23 cellular contexts compared by ENCODE assay signal in genomic region chr18:58255701-58256311, GRCh38.
A peak's percentile ranks its signal among the peaks of the same experiment; 100 is the strongest.
DNase-seq lines count a peak whose midpoint lies in the region; ATAC-seq, FAIRE-seq and TF ChIP-seq lines count a peak whose summit lies in the region.
"Had no signal": no experiment of that assay in that cellular context is flagged by ENCODE, and none has a peak within 500 bp of the region (broad histone marks: within the 10 kb centered on the region; RNA-seq: fewer than 3 reads in every experiment).

No MANE protein-coding gene starts in this region.

- H2AFZ ChIP-seq in GM23338 = no peak overlapping the region
- H2AFZ ChIP-seq: hepatocyte had no signal

- DNase-seq in GM23338 (ENCODE audit: low spot score) = no peak
- DNase-seq in body of pancreas = no peak
- no peak for DNase-seq in left colon
- DNase-seq in DMS 273 treated with DMSO at 0.1 percent for 48 hours (lab: John Stamatoyannopoulos, UW) = no peak
- DNase-seq in RCC 7860 (ENCODE audit: low spot score) = no peak
- DNase-seq in NCI-H345 treated with DMSO at 0.1 percent for 48 hours (lab: John Stamatoyannopoulos, UW; ENCODE audit: unreplicated experiment) = no peak
- DNase-seq: activated CD4-positive, alpha-beta T cell treated with anti-CD3 and anti-CD28 coated beads, Interleukin-2, amount 10 ng/mL, durations not matched to agents 24 days and 14 days; activated effector memory CD4-positive, alpha-beta T cell treated with Interleukin-2 at 50 U/mL for 16 hours; BE2C; COR-L47; dermis blood vessel endothelial cell; DND-41; NCI-H526; spleen; T-cell; uterus had no signal

- H3K36me3 ChIP-seq in GM23338 (ENCODE audit: insufficient read depth) = no peaks in the 10 kb centered on the region
- no peaks in the 10 kb centered on the region for H3K36me3 ChIP-seq in body of pancreas (replicated peaks in 1 of 2; ENCODE audit: insufficient read depth in 1 of 2, low read depth in 2 of 2)
- no peaks in the 10 kb centered on the region for H3K36me3 ChIP-seq in rectal smooth muscle tissue (ENCODE audit: control insufficient read depth, insufficient read depth, low read length)
- H3K36me3 ChIP-seq: BE2C, uterus had no signal

- no peaks in the 10 kb centered on the region for H3K9me3 Mint-ChIP-seq in GM23338
- H3K9me3 Mint-ChIP-seq: activated CD4-positive, alpha-beta T cell treated with anti-CD3 and anti-CD28 coated beads, Interleukin-2, amount 10 ng/mL, durations not matched to agents 24 days and 14 days; T-cell had no signal

- peaks cover 7% of the 10 kb centered on the region for H3K27me3 Mint-ChIP-seq in GM23338 (ENCODE audit: insufficient read depth, low read depth, poor library complexity)
- H3K27me3 Mint-ChIP-seq: naive thymus-derived CD8-positive, alpha-beta T cell had no signal

- peaks cover 52% of the 10 kb centered on the region for H3K4me1 ChIP-seq in GM23338 (ENCODE audit: insufficient read depth)
- peaks cover 24% of the 10 kb centered on the region for H3K4me1 ChIP-seq in body of pancreas
- H3K4me1 ChIP-seq in rectal smooth muscle tissue (ENCODE audit: control insufficient read depth, insufficient read depth, low read length) = peaks cover 10% of the 10 kb centered on the region
- H3K4me1 ChIP-seq: BE2C, spleen, uterus had no signal

- H3K27ac ChIP-seq in GM23338 (ENCODE audit: low read depth) (peak overlapping the region; percentile 76), body of pancreas (peak overlapping the region; percentile 46 to 76 (median 73)), rectal smooth muscle tissue (ENCODE audit: low read depth, low read length) (peak overlapping the region; percentile 38)
- H3K27ac ChIP-seq: A549, spleen, uterus had no signal

- intact Hi-C loops in body of pancreas (cut with DNase I) (no loop called here), left colon (cut with DNase I, micrococcal nuclease) (no loop called here)

- no peak for FAIRE-seq in RCC 7860 (lab: Jason Lieb, UNC)
- FAIRE-seq: A549, endothelial cell of umbilical vein, GM12892 had no signal

- no peak for TF ChIP-seq POLR2A in body of pancreas (IDR thresholded peaks at IDR 0.05)

- WGBS in body of pancreas, 2 donors = 94 to 96% methylated on average over 14 to 51 of the region's 67 CpGs

- no peaks in the 10 kb centered on the region for H3K27me3 ChIP-seq in GM23338 (ENCODE audit: insufficient read depth)
- H3K27me3 ChIP-seq in body of pancreas = no peaks in the 10 kb centered on the region
- no peaks in the 10 kb centered on the region for H3K27me3 ChIP-seq in rectal smooth muscle tissue (ENCODE audit: control insufficient read depth, insufficient read depth, low read length)
- H3K27me3 ChIP-seq: BE2C, hepatocyte, spleen, uterus had no signal

- H3K4me1 Mint-ChIP-seq in GM23338 = peaks cover 70% of the 10 kb centered on the region
- H3K4me1 Mint-ChIP-seq: activated CD4-positive, alpha-beta T cell treated with anti-CD3 and anti-CD28 coated beads, Interleukin-2, amount 10 ng/mL, durations not matched to agents 24 days and 14 days; naive thymus-derived CD8-positive, alpha-beta T cell; T-cell had no signal

- no peak overlapping the region for H3K9ac ChIP-seq in rectal smooth muscle tissue (ENCODE audit: low read length)

- H3K27ac Mint-ChIP-seq in GM23338 = peak overlapping the region; percentile 94
- H3K27ac Mint-ChIP-seq: activated CD4-positive, alpha-beta T cell treated with anti-CD3 and anti-CD28 coated beads, Interleukin-2, amount 10 ng/mL, durations not matched to agents 24 days and 14 days; T-cell had no signal

- H3K9me3 ChIP-seq in body of pancreas = no peaks in the 10 kb centered on the region
- H3K9me3 ChIP-seq: A549, BE2C, uterus had no signal

- H3K4me3 Mint-ChIP-seq in GM23338 = peak overlapping the region; percentile 51; the same call in 2 of the 3 replicates
- H3K4me3 Mint-ChIP-seq: activated CD4-positive, alpha-beta T cell treated with anti-CD3 and anti-CD28 coated beads, Interleukin-2, amount 10 ng/mL, durations not matched to agents 24 days and 14 days; naive thymus-derived CD8-positive, alpha-beta T cell; T-cell had no signal

- ATAC-seq in GM23338 = peak; percentile 37
- no peak for ATAC-seq in body of pancreas
- peak; percentile 13 for ATAC-seq in left colon
- ATAC-seq in GM18511 (IDR thresholded peaks at IDR 0.05; ENCODE audit: unreplicated experiment) = no peak
- ATAC-seq: A549; naive thymus-derived CD8-positive, alpha-beta T cell; T-cell had no signal

- H4K20me1 ChIP-seq in GM23338 (replicated peaks; ENCODE audit: insufficient read depth) = no peaks in the 10 kb centered on the region; the same call in 1 of the 2 replicates

- TF ChIP-seq CTCF in GM23338 (conservative IDR thresholded peaks at IDR 0.05; ENCODE audit: low read depth in 2 of 2) = no peak
- TF ChIP-seq CTCF in body of pancreas (IDR thresholded peaks at IDR 0.05) = no peak

- peaks cover 46% of the 10 kb centered on the region for H3K79me2 ChIP-seq in GM23338 (replicated peaks; ENCODE audit: insufficient read depth)

- no peaks in the 10 kb centered on the region for H3K9me2 ChIP-seq in GM23338 (ENCODE audit: insufficient read depth)

- peaks cover 12% of the 10 kb centered on the region; the same call in 2 of the 3 replicates for H3K36me3 Mint-ChIP-seq in GM23338 (ENCODE audit: low read depth)
- H3K36me3 Mint-ChIP-seq: naive thymus-derived CD8-positive, alpha-beta T cell had no signal

- no peak overlapping the region for H3K4me3 ChIP-seq in GM23338
- H3K4me3 ChIP-seq in body of pancreas = no peak overlapping the region
- H3K4me3 ChIP-seq in rectal smooth muscle tissue (ENCODE audit: low read length) = no peak overlapping the region
- H3K4me3 ChIP-seq: A549, hepatocyte, spleen, uterus had no signal

- peak overlapping the region; percentile 75; the same call in 1 of the 2 replicates for H3K4me2 ChIP-seq in GM23338
- H3K4me2 ChIP-seq: A549 had no signal

- no peaks in the 10 kb centered on the region for H3F3A ChIP-seq in GM23338 (replicated peaks; ENCODE audit: low read depth)

TF ChIP-seq in GM23338, 12 proteins besides CTCF, POLR2A, EP300 and RAD21 (continues in another document):
- TF ChIP-seq, protein P1, sequence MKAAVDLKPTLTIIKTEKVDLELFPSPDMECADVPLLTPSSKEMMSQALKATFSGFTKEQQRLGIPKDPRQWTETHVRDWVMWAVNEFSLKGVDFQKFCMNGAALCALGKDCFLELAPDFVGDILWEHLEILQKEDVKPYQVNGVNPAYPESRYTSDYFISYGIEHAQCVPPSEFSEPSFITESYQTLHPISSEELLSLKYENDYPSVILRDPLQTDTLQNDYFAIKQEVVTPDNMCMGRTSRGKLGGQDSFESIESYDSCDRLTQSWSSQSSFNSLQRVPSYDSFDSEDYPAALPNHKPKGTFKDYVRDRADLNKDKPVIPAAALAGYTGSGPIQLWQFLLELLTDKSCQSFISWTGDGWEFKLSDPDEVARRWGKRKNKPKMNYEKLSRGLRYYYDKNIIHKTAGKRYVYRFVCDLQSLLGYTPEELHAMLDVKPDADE (IDR thresholded peaks at IDR 0.05) = no peak
- TF ChIP-seq CREB1 (CRISPR knock-in tag; IDR thresholded peaks at IDR 0.05; ENCODE audit: low read depth) = no peak
- TF ChIP-seq NANOG (IDR thresholded peaks at IDR 0.05; ENCODE audit: borderline replicate concordance) = no peak
- TF ChIP-seq REST (IDR thresholded peaks at IDR 0.05; ENCODE audit: unreplicated experiment) = no peak
- TF ChIP-seq EZH2 (IDR thresholded peaks at IDR 0.05; ENCODE audit: low read depth, unreplicated experiment) = no peak

Comparison
In these comparisons a context has a peak if more than half of its experiments do, and no peak if none do; other contexts are left out.
1. ATAC-seq: peak in GM23338 (single experiment) and left colon (single experiment); none in body of pancreas (single experiment) and GM18511 (single experiment).
2. Peak in every context shown above with its lines, with median percentiles within 50 percentile points of each other: H3K27ac ChIP-seq.